In the genomic region with DNA sequence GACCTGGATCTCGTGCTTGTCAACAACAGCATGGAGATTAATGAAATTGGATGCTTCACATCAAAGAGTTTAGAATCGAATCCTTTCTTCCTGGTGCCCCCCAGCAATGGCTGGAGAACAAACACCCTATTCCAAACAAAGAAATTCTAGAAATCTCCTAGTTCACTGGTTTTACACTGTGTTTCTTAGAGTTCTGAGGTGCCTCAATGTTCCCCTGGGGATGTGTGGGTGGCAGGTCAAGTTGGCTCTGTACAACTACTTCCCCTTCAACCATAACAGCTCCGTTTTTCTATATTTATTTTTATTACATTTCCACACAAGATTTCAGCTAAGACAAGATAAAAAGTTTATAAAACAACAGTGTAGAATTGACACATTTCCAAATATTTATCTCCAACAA, we compare ENCODE assay signal across 18 cellular contexts. TPM values are rescaled to one million over a fixed set of nuclear protein-coding genes. Genes with fewer than 3 reads are reported as not detected.
DNase-seq lines count a peak whose midpoint lies in the region; ATAC-seq and TF ChIP-seq lines count a peak whose summit lies in the region.
"Had no signal": no experiment of that assay in that cellular context is flagged by ENCODE, and none has a peak within 500 bp of the region (broad histone marks: within the 10 kb centered on the region; RNA-seq: fewer than 3 reads in every experiment).

No MANE protein-coding gene starts in this region.

- H2BK120ac ChIP-seq in IMR-90 (ENCODE audit: low read depth, low read length), result no peak overlapping the region

- peak overlapping the region in 1 of 2 donors; percentile 1 for H3K4me3 Mint-ChIP-seq in stimulated activated naive B cell treated with anti-CD40 and anti-IgM and Interleukin-4, amounts not matched to agents 10 μg/mL and 1 μg/mL and 100 μg/mL, for 72 hours
- H3K4me3 Mint-ChIP-seq: CD4-positive, alpha-beta memory T cell had no signal

- no peak overlapping the region for H2AK5ac ChIP-seq in IMR-90 (ENCODE audit: low read depth, low read length)

- no peak overlapping the region for H2AFZ ChIP-seq in IMR-90 (replicated peaks; ENCODE audit: low read length, poor library complexity)

- dilution Hi-C loops in IMR-90 (cut with HindIII; ENCODE audit: low sequenced_read_pairs, unreplicated experiment), result no loop called here

- H3K9ac ChIP-seq in BLaER1 treated with 17β-estradiol and CSF1 and Interleukin-3, amounts not matched to agents 10 nM and 100 nM, result no peak overlapping the region
- no peak overlapping the region for H3K9ac ChIP-seq in IMR-90 (ENCODE audit: low read depth, low read length)

- no peaks in the 10 kb centered on the region for H4K20me1 ChIP-seq in BLaER1 treated with 17β-estradiol and CSF1 and Interleukin-3, amounts not matched to agents 10 nM and 100 nM
- H4K20me1 ChIP-seq in IMR-90 (ENCODE audit: insufficient read depth, low read length), result peaks cover 3% of the 10 kb centered on the region; the same call in 1 of the 2 replicates

- H2BK15ac ChIP-seq in IMR-90 (ENCODE audit: low read depth, low read length), result peak overlapping the region; percentile 6; the same call in 1 of the 3 replicates

- H3K27ac Mint-ChIP-seq in stimulated activated naive B cell treated with anti-CD40 and anti-IgM and Interleukin-4, amounts not matched to agents 10 μg/mL and 1 μg/mL and 100 μg/mL, for 72 hours, result peak overlapping the region; percentile 79
- H3K27ac Mint-ChIP-seq: CD4-positive, alpha-beta memory T cell had no signal

- peaks cover 0 to 20% (median 8%) of the 10 kb centered on the region in 11 experiments; a peak in 11 of 22 replicates for H3K9me3 ChIP-seq in BLaER1 treated with 17β-estradiol and CSF1 and Interleukin-3, amounts not matched to agents 10 nM and 100 nM (replicated peaks in 1 of 11)
- peaks cover 5% of the 10 kb centered on the region for H3K9me3 ChIP-seq in IMR-90 (ENCODE audit: control insufficient read depth, insufficient read depth, low read length)
- H3K9me3 ChIP-seq: HAP-1 had no signal

- no CpG with 5 or more reads among the region's 3 CpGs for WGBS in IMR-90 (ENCODE audit: extremely low coverage in 2 of 2, insufficient read length in 1 of 2), 2 experiments

- no peak overlapping the region for H2AK9ac ChIP-seq in IMR-90 (replicated peaks; ENCODE audit: low read depth, low read length, poor library complexity)

- H3K36me3 ChIP-seq in BLaER1 treated with 17β-estradiol and CSF1 and Interleukin-3, amounts not matched to agents 10 nM and 100 nM, result no peaks in the 10 kb centered on the region
- H3K36me3 ChIP-seq in IMR-90 (ENCODE audit: control insufficient read depth, insufficient read depth, low read length), result no peaks in the 10 kb centered on the region
- H3K36me3 ChIP-seq: HAP-1 had no signal

- no peak for DNase-seq in IMR-90
- peak; percentile 10 for DNase-seq in germinal center (ENCODE audit: low spot score)
- DNase-seq in stimulated activated naive B cell treated with anti-CD40 and anti-IgM and Interleukin-4, amounts not matched to agents 10 μg/mL and 1 μg/mL and 100 μg/mL, for 72 hours, result peak; percentile 43
- DNase-seq in NK-92 treated with Interleukin-12 subunit alpha and Interleukin-12 subunit beta, amount 100 ng/mL, for 24 hours (lab: John Stamatoyannopoulos, UW), result no peak
- DNase-seq in NCI-H1930 (lab: John Stamatoyannopoulos, UW), result no peak
- DNase-seq in central memory CD4-positive, alpha-beta T cell, result no peak
- DNase-seq: C1 segment of cervical spinal cord; Calu3; CD4-positive, alpha-beta memory T cell; COR-L47; DMS53; DMS79 treated with DMSO at 0.1 percent for 48 hours; GF-D8; GOT3 had no signal

- peak overlapping the region; percentile 78; the same call in 1 of the 2 replicates for H3K18ac ChIP-seq in IMR-90 (ENCODE audit: low read depth, low read length)

- no peak for ATAC-seq in IMR-90 (ENCODE audit: low read depth)
- peak; percentile 83 to 85 for ATAC-seq in stimulated activated naive B cell treated with anti-CD40 and anti-IgM and Interleukin-4, amounts not matched to agents 10 μg/mL and 1 μg/mL and 100 μg/mL, for 72 hours (replicated peaks)
- ATAC-seq in HG03159 (IDR thresholded peaks at IDR 0.05; ENCODE audit: unreplicated experiment), result no peak

- H2BK20ac ChIP-seq in IMR-90 (ENCODE audit: low read depth, low read length), result 0 out of 2 replicates have a peak overlapping the region, but pooled peaks have one; percentile 8

- H3K14ac ChIP-seq in IMR-90 (replicated peaks; ENCODE audit: low read depth, low read length), result no peak overlapping the region

- intact Hi-C loops in IMR-90 (cut with micrococcal nuclease), result no loop called here

- no peak overlapping the region for H4K8ac ChIP-seq in IMR-90 (ENCODE audit: low read depth in 2 of 2, low read length in 2 of 2)

- no peak overlapping the region for H4K91ac ChIP-seq in IMR-90 (ENCODE audit: insufficient read depth, low read depth, low read length)

- H3K4me1 Mint-ChIP-seq in stimulated activated naive B cell treated with anti-CD40 and anti-IgM and Interleukin-4, amounts not matched to agents 10 μg/mL and 1 μg/mL and 100 μg/mL, for 72 hours, result peaks cover 10 to 25% of the 10 kb centered on the region in 2 donors
- H3K4me1 Mint-ChIP-seq: CD4-positive, alpha-beta memory T cell had no signal

- no peaks in the 10 kb centered on the region for H3K9me3 Mint-ChIP-seq in stimulated activated naive B cell treated with anti-CD40 and anti-IgM and Interleukin-4, amounts not matched to agents 10 μg/mL and 1 μg/mL and 100 μg/mL, for 72 hours

- no peak overlapping the region for H3K27ac ChIP-seq in BLaER1 treated with 17β-estradiol and CSF1 and Interleukin-3, amounts not matched to agents 10 nM and 100 nM
- H3K27ac ChIP-seq in IMR-90 (ENCODE audit: insufficient read depth, low read length), result no peak overlapping the region

- H3K27me3 Mint-ChIP-seq in stimulated activated naive B cell treated with anti-CD40 and anti-IgM and Interleukin-4, amounts not matched to agents 10 μg/mL and 1 μg/mL and 100 μg/mL, for 72 hours, result peaks cover 0 to 7% of the 10 kb centered on the region in 2 donors

- peak overlapping the region; percentile 39; the same call in 1 of the 2 replicates for H4K5ac ChIP-seq in IMR-90 (ENCODE audit: low read depth, low read length)

- peak overlapping the region; percentile 39 to 75 (median 51) for H3K4me2 ChIP-seq in BLaER1 treated with 17β-estradiol and CSF1 and Interleukin-3, amounts not matched to agents 10 nM and 100 nM
- no peak overlapping the region for H3K4me2 ChIP-seq in IMR-90 (ENCODE audit: low read depth, low read length)

- TF ChIP-seq CTCF in IMR-90 (conservative IDR thresholded peaks at IDR 0.05; ENCODE audit: low read depth, low read length), result no peak

- no peaks in the 10 kb centered on the region for H3K79me1 ChIP-seq in IMR-90 (ENCODE audit: low read depth in 1 of 2, low read length in 2 of 2)

- no peak overlapping the region for H3K4me3 ChIP-seq in BLaER1 treated with 17β-estradiol and CSF1 and Interleukin-3, amounts not matched to agents 10 nM and 100 nM
- no peak overlapping the region for H3K4me3 ChIP-seq in IMR-90 (ENCODE audit: insufficient read depth, low read depth, low read length)
- H3K4me3 ChIP-seq: HAP-1 had no signal

- no peaks in the 10 kb centered on the region for H3K27me3 ChIP-seq in BLaER1 treated with 17β-estradiol and CSF1 and Interleukin-3, amounts not matched to agents 10 nM and 100 nM
- H3K27me3 ChIP-seq in IMR-90 (ENCODE audit: control insufficient read depth, insufficient read depth, low read length), result no peaks in the 10 kb centered on the region

- no TSS peak for BruUV-seq in IMR-90 (replicated peaks; lab: Mats Ljungman, UMichigan)

- no peak overlapping the region for H2BK5ac ChIP-seq in IMR-90 (ENCODE audit: low read depth, low read length, poor library complexity, severe bottlenecking)

- peaks cover 4% of the 10 kb centered on the region for H3K9me1 ChIP-seq in IMR-90 (ENCODE audit: insufficient read depth, low read length)

- no peak overlapping the region for H3K23ac ChIP-seq in IMR-90 (ENCODE audit: low read depth, low read length)

- H3K4ac ChIP-seq in IMR-90 (ENCODE audit: low read depth, low read length), result no peak overlapping the region

- POLR2A ChIA-PET in IMR-90 (lab: Charles Lee; ENCODE audit: unreplicated experiment), result no interaction called here

- H3K56ac ChIP-seq in IMR-90 (ENCODE audit: extremely low read depth, insufficient read depth, low read length), result no peak overlapping the region

- in situ Hi-C loops in IMR-90 (cut with MboI; ENCODE audit: low sequenced_read_pairs), result no loop called here

- peaks cover 10 to 24% (median 16%) of the 10 kb centered on the region in 10 experiments; a peak in 18 of 20 replicates for H3K4me1 ChIP-seq in BLaER1 treated with 17β-estradiol and CSF1 and Interleukin-3, amounts not matched to agents 10 nM and 100 nM
- H3K4me1 ChIP-seq in IMR-90 (ENCODE audit: control insufficient read depth, insufficient read depth, low read length), result peaks cover 9% of the 10 kb centered on the region
- H3K4me1 ChIP-seq: HAP-1 had no signal

- no peak for TF ChIP-seq RAD21 in IMR-90 (IDR thresholded peaks at IDR 0.05; ENCODE audit: low read length)

- no peak for TF ChIP-seq POLR2A in IMR-90 (IDR thresholded peaks at IDR 0.05; ENCODE audit: low read depth, low read length)

- CTCF ChIA-PET in IMR-90 (lab: Yijun Ruan, JAX), result no interaction called here

- H3K36me3 Mint-ChIP-seq in stimulated activated naive B cell treated with anti-CD40 and anti-IgM and Interleukin-4, amounts not matched to agents 10 μg/mL and 1 μg/mL and 100 μg/mL, for 72 hours, result no peaks in the 10 kb centered on the region
- H3K36me3 Mint-ChIP-seq: CD4-positive, alpha-beta memory T cell had no signal

TF ChIP-seq in IMR-90, 13 proteins besides CTCF, POLR2A, EP300 and RAD21 (continues in another document):
- TF ChIP-seq CEBPB (IDR thresholded peaks at IDR 0.05; ENCODE audit: low read depth, low read length), result no peak
- no peak for TF ChIP-seq MAZ (IDR thresholded peaks at IDR 0.05; ENCODE audit: borderline replicate concordance, low read depth, low read length)
- no peak for TF ChIP-seq BHLHE40 (IDR thresholded peaks at IDR 0.05; ENCODE audit: low read depth, low read length)
- TF ChIP-seq RCOR1 (IDR thresholded peaks at IDR 0.05; ENCODE audit: insufficient replicate concordance, low read length), result no peak
- TF ChIP-seq CHD1 (IDR thresholded peaks at IDR 0.05; ENCODE audit: low read depth, low read length), result no peak
- no peak for TF ChIP-seq MXI1 (IDR thresholded peaks at IDR 0.05; ENCODE audit: borderline replicate concordance, low read depth, low read length)
- TF ChIP-seq SMC3 (IDR thresholded peaks at IDR 0.05; ENCODE audit: low read depth, low read length), result no peak
- TF ChIP-seq MAFK (IDR thresholded peaks at IDR 0.05; ENCODE audit: low read depth, low read length), result no peak
- no peak for TF ChIP-seq RFX5 (IDR thresholded peaks at IDR 0.05; ENCODE audit: low read depth, low read length)

RNA-seq across cellular contexts. Expression of gene CH25H, which starts 22.5 kb away (rescaled TPM):
- total RNA-seq in IMR-90 (2012; rRNA removed), result 0.18 TPM in 1 of 2 replicates, not detected in the other
- 0.12 and 0.19 TPM in 2 replicates for polyA plus RNA-seq in IMR-90 (2012; rRNA removed)
- 0.38 TPM in 1 of 2 replicates, not detected in the other for polyA plus RNA-seq in IMR-90 (2012; cell fraction: cytosol; rRNA removed)
- 0.09 and 0.15 TPM in 2 replicates for polyA plus RNA-seq in IMR-90 (2012; cell fraction: nucleus; rRNA removed; ENCODE audit: low replicate concordance)
- total RNA-seq: Calu3; CD4-positive, alpha-beta memory T cell; G401 had no signal

Comparison
In these comparisons a context has a peak if more than half of its experiments do, and no peak if none do; other contexts are left out.
1. ATAC-seq: peak in stimulated activated naive B cell treated with anti-CD40 and anti-IgM and Interleukin-4, amounts not matched to agents 10 μg/mL and 1 μg/mL and 100 μg/mL, for 72 hours (2 of 2); none in IMR-90 (single experiment) and HG03159 (single experiment).
2. DNase-seq: peak in germinal center (single experiment) and stimulated activated naive B cell treated with anti-CD40 and anti-IgM and Interleukin-4, amounts not matched to agents 10 μg/mL and 1 μg/mL and 100 μg/mL, for 72 hours (single experiment); none in IMR-90 (single experiment), NK-92 treated with Interleukin-12 subunit alpha and Interleukin-12 subunit beta, amount 100 ng/mL, for 24 hours (single experiment), NCI-H1930 (0 of 2) and central memory CD4-positive, alpha-beta T cell (single experiment).